12 cellular contexts compared by ENCODE assay signal in the genomic region with DNA sequence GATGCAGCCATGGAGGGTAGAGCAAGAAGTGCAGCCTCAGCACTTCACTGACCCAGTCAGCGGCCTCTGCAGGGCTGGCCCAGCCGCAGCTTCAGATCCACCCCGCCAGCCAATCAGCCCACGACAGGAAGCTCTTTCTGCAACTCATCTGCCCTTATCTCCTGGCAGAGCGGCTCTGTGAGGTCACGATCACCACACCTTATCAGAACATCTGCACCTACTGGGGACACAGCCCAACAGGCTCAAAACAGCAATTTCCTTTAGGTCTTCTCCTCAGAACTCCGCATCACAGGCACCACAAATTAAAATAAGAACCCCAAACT.
A peak's percentile ranks its signal among the peaks of the same experiment; 100 is the strongest.
DNase-seq lines count a peak whose midpoint lies in the region; ATAC-seq lines count a peak whose summit lies in the region.
"Had no signal": no experiment of that assay in that cellular context is flagged by ENCODE, and none has a peak within 500 bp of the region (broad histone marks: within the 10 kb centered on the region; RNA-seq: fewer than 3 reads in every experiment).

No MANE protein-coding gene starts in this region.

- peaks cover 1% of the 10 kb centered on the region for H3K36me3 Mint-ChIP-seq in activated T-helper 1 cell treated with anti-CD3 and anti-CD28 coated beads, Interleukin-12 subunit alpha, Interleukin-12 subunit beta, Interleukin-2, Interleukin-4 antibody, amounts not matched to agents 30 ng/mL and 10 ng/mL and 1 ng/mL, durations not matched to agents 14 hours and 24 hours and 36 hours (ENCODE audit: low read depth)
- H3K36me3 Mint-ChIP-seq in naive thymus-derived CD8-positive, alpha-beta T cell, result peaks cover 0 to 4% (median 0%) of the 10 kb centered on the region in 3 donors

- ATAC-seq in naive thymus-derived CD8-positive, alpha-beta T cell, result peak; percentile 96
- ATAC-seq in GM21367 (IDR thresholded peaks at IDR 0.05; ENCODE audit: unreplicated experiment), result no peak
- no peak for ATAC-seq in HG03521 (IDR thresholded peaks at IDR 0.05; ENCODE audit: unreplicated experiment)
- ATAC-seq in HG02763 (IDR thresholded peaks at IDR 0.05; ENCODE audit: unreplicated experiment), result no peak
- ATAC-seq: body of pancreas had no signal

- POLR2A ChIA-PET in naive thymus-derived CD8-positive, alpha-beta T cell (lab: Charles Lee), result interaction anchor here (0.6 to 1.5 kb wide), 8 partner anchors 10 to 789 kb away, joined by 3 to 5 read pairs (median 4); no protein-coding TSS in a partner anchor

- no peaks in the 10 kb centered on the region for H3K9me3 Mint-ChIP-seq in activated T-helper 1 cell treated with anti-CD3 and anti-CD28 coated beads, Interleukin-12 subunit alpha, Interleukin-12 subunit beta, Interleukin-2, Interleukin-4 antibody, amounts not matched to agents 30 ng/mL and 10 ng/mL and 1 ng/mL, durations not matched to agents 14 hours and 24 hours and 36 hours
- peaks cover 0 to 14% (median 4%) of the 10 kb centered on the region in 9 donors for H3K9me3 Mint-ChIP-seq in naive thymus-derived CD8-positive, alpha-beta T cell

- H3K27ac Mint-ChIP-seq in activated T-helper 1 cell treated with anti-CD3 and anti-CD28 coated beads, Interleukin-12 subunit alpha, Interleukin-12 subunit beta, Interleukin-2, Interleukin-4 antibody, amounts not matched to agents 30 ng/mL and 10 ng/mL and 1 ng/mL, durations not matched to agents 14 hours and 24 hours and 36 hours, result peak overlapping the region; percentile 88
- H3K27ac Mint-ChIP-seq in naive thymus-derived CD8-positive, alpha-beta T cell, result peak overlapping the region; percentile 89 to 98 (median 94)
- H3K27ac Mint-ChIP-seq: nephron had no signal

- DNase-seq in T-helper 9 cell (peak; percentile 54), HuH-7 (ENCODE audit: low spot score) (no peak)
- DNase-seq in activated T-helper 1 cell treated with anti-CD3 and anti-CD28 coated beads, Interleukin-12 subunit alpha, Interleukin-12 subunit beta, Interleukin-2, Interleukin-4 antibody, amounts not matched to agents 30 ng/mL and 10 ng/mL and 1 ng/mL, durations not matched to agents 14 hours and 24 hours and 36 hours (ENCODE audit: low spot score), result peak; percentile 68
- peak; percentile 34 to 86 (median 66) for DNase-seq in naive thymus-derived CD8-positive, alpha-beta T cell
- peak; percentile 27 for DNase-seq in stimulated activated CD8-positive, alpha-beta memory T cell treated with anti-CD3 and anti-CD28 coated beads, Interleukin-7, amount 100 ng/mL, for 24 hours (ENCODE audit: low read depth)
- DNase-seq: glutamatergic neuron, SHP77 had no signal

- H3K4me3 Mint-ChIP-seq in activated T-helper 1 cell treated with anti-CD3 and anti-CD28 coated beads, Interleukin-12 subunit alpha, Interleukin-12 subunit beta, Interleukin-2, Interleukin-4 antibody, amounts not matched to agents 30 ng/mL and 10 ng/mL and 1 ng/mL, durations not matched to agents 14 hours and 24 hours and 36 hours, result peak overlapping the region; percentile 57
- H3K4me3 Mint-ChIP-seq in naive thymus-derived CD8-positive, alpha-beta T cell, result peak overlapping the region; percentile 68 to 89 (median 84)
- H3K4me3 Mint-ChIP-seq: nephron had no signal

- H3K4me1 Mint-ChIP-seq in activated T-helper 1 cell treated with anti-CD3 and anti-CD28 coated beads, Interleukin-12 subunit alpha, Interleukin-12 subunit beta, Interleukin-2, Interleukin-4 antibody, amounts not matched to agents 30 ng/mL and 10 ng/mL and 1 ng/mL, durations not matched to agents 14 hours and 24 hours and 36 hours (ENCODE audit: low read depth), result peaks cover 40% of the 10 kb centered on the region
- peaks cover 35 to 49% (median 39%) of the 10 kb centered on the region in 4 donors for H3K4me1 Mint-ChIP-seq in naive thymus-derived CD8-positive, alpha-beta T cell
- H3K4me1 Mint-ChIP-seq: nephron had no signal

- H3K27me3 Mint-ChIP-seq in activated T-helper 1 cell treated with anti-CD3 and anti-CD28 coated beads, Interleukin-12 subunit alpha, Interleukin-12 subunit beta, Interleukin-2, Interleukin-4 antibody, amounts not matched to agents 30 ng/mL and 10 ng/mL and 1 ng/mL, durations not matched to agents 14 hours and 24 hours and 36 hours (ENCODE audit: insufficient read depth), result no peaks in the 10 kb centered on the region
- no peaks in the 10 kb centered on the region for H3K27me3 Mint-ChIP-seq in naive thymus-derived CD8-positive, alpha-beta T cell

- intact Hi-C loops in activated T-helper 1 cell treated with anti-CD3 and anti-CD28 coated beads, Interleukin-12 subunit alpha, Interleukin-12 subunit beta, Interleukin-2, Interleukin-4 antibody, amounts not matched to agents 30 ng/mL and 10 ng/mL and 1 ng/mL, durations not matched to agents 14 hours and 24 hours and 36 hours (cut with micrococcal nuclease), result no loop called here

Comparison
In these comparisons a context has a peak if more than half of its experiments do, and no peak if none do; other contexts are left out.
1. ATAC-seq: peak in naive thymus-derived CD8-positive, alpha-beta T cell (2 of 2); none in GM21367 (single experiment), HG03521 (single experiment) and HG02763 (single experiment).